Comparison of ENCODE assay signal across 21 cellular contexts in genomic region chr12:5798242-5799015, GRCh38.
"Had no signal": no experiment of that assay in that cellular context is flagged by ENCODE, and none has a peak within 500 bp of the region (broad histone marks: within the 10 kb centered on the region; RNA-seq: fewer than 3 reads in every experiment).

No MANE protein-coding gene starts in this region.

- ATAC-seq: activated CD8-positive, alpha-beta T cell treated with anti-CD3 and anti-CD28 coated beads, Interleukin-2, amount 10 ng/mL, durations not matched to agents 7 days and 5 days; body of pancreas; Panc1 had no signal

- DNase-seq: activated CD4-positive, alpha-beta T cell treated with anti-CD3 and anti-CD28 coated beads, Interleukin-2, amount 10 ng/mL, durations not matched to agents 24 days and 14 days; activated CD4-positive, alpha-beta T cell treated with anti-CD3 and anti-CD28 coated beads, Interleukin-2, amount 50 U/mL, for 48 hours; activated CD8-positive, alpha-beta T cell treated with anti-CD3 and anti-CD28 coated beads, Interleukin-2, amount 10 ng/mL, durations not matched to agents 7 days and 5 days; activated gamma-delta T cell; activated naive CD4-positive, alpha-beta T cell treated with Interleukin-2 at 50 U/mL for 16 hours; activated naive CD8-positive, alpha-beta T cell treated with anti-CD3 and anti-CD28 coated beads, Interleukin-2, amount 10 ng/mL, durations not matched to agents 7 days and 5 days; activated T-cell treated with anti-CD3 and anti-CD28 coated beads, Interleukin-2, amount 50 U/mL, for 24 hours; body of pancreas; MM.1S; MV-4-11; NCI-H1092; NCI-H1436 treated with DMSO at 0.1 percent for 48 hours; NCI-H1694 treated with DMSO at 0.1 percent for 48 hours; NCI-H2029; NCI-H2107; NCI-H2171 treated with DMSO at 0.1 percent for 48 hours; NCI-H345; NCI-H524 treated with DMSO at 0.1 percent for 48 hours; SHP77 treated with DMSO at 0.1 percent for 48 hours; SK-N-SH had no signal
